Comparison of ENCODE assay signal across 10 cellular contexts in the genomic region with DNA sequence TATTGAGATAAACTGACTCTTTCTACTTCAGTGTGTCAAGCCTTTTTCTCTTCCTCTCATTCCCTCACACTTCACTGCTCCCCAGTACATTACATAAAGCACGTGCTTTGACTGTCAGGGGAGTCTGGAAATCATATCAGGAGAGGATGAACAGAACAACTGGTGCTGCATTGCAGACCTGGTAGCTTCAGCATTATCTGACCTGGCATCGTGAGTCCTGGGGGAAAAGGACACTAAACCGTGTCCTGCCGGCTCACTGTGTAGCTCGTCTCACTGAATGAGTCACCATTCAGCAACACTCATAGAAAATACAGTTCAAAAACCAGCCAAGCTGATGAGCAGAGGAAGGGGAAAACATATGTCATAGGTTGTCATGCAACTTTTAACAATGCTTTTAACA.
DNase-seq lines count a peak whose midpoint lies in the region; ATAC-seq and TF ChIP-seq lines count a peak whose summit lies in the region.
"Had no signal": no experiment of that assay in that cellular context is flagged by ENCODE, and none has a peak within 500 bp of the region (broad histone marks: within the 10 kb centered on the region; RNA-seq: fewer than 3 reads in every experiment).

No MANE protein-coding gene starts in this region.

- no peak for DNase-seq in GM23338 (ENCODE audit: low spot score)
- DNase-seq in NCI-H1694 treated with DMSO at 0.1 percent for 48 hours (lab: John Stamatoyannopoulos, UW) = peak; percentile 32
- DNase-seq in dedifferentiated amniotic fluid mesenchymal stem cell (ENCODE audit: extremely low spot score) = peak; percentile 27
- DNase-seq in renal cortical epithelial cell (ENCODE audit: low read depth) = peak; percentile 42
- no peak for DNase-seq in Right ventricle myocardium superior
- DNase-seq in KBM-7 = no peak
- DNase-seq in progenitor cell of endocrine pancreas (ENCODE audit: low spot score, unreplicated experiment) = no peak
- DNase-seq in tibial nerve (ENCODE audit: low spot score in 2 of 2) = no peak
- DNase-seq: activated naive CD8-positive, alpha-beta T cell treated with anti-CD3 and anti-CD28 coated beads, Interleukin-2, amount 50 U/mL, for 24 hours; WERI-Rb-1 had no signal

- no peaks in the 10 kb centered on the region for H3K27me3 ChIP-seq in GM23338 (ENCODE audit: insufficient read depth)
- H3K27me3 ChIP-seq in tibial nerve = no peaks in the 10 kb centered on the region

- no peak for TF ChIP-seq CTCF in GM23338 (conservative IDR thresholded peaks at IDR 0.05; ENCODE audit: low read depth in 2 of 2)
- TF ChIP-seq CTCF in progenitor cell of endocrine pancreas (IDR thresholded peaks at IDR 0.05; ENCODE audit: unreplicated experiment) = no peak
- TF ChIP-seq CTCF in tibial nerve (IDR thresholded peaks at IDR 0.05) = no peak

- H3K27ac ChIP-seq in GM23338 (ENCODE audit: low read depth) = no peak overlapping the region
- no peak overlapping the region for H3K27ac ChIP-seq in tibial nerve
- H3K27ac ChIP-seq: WERI-Rb-1 had no signal

- TF ChIP-seq POLR2A in tibial nerve (IDR thresholded peaks at IDR 0.05) = no peak

- no peak overlapping the region for H3K4me2 ChIP-seq in GM23338

- H3K4me3 Mint-ChIP-seq in GM23338 = no peak overlapping the region
- H3K4me3 Mint-ChIP-seq in progenitor cell of endocrine pancreas (ENCODE audit: low read depth) = no peak overlapping the region
- H3K4me3 Mint-ChIP-seq: activated naive CD8-positive, alpha-beta T cell treated with anti-CD3 and anti-CD28 coated beads, Interleukin-2, amount 50 U/mL, for 24 hours had no signal

- in situ Hi-C loops in KBM-7 (cut with MboI; ENCODE audit: low pct_unique_long_range_greater_than_20kb, low sequenced_read_pairs) = no loop called here

- 44 to 52% methylated on average over 5 of the region's 5 CpGs for WGBS in tibial nerve, 2 donors

- H3K36me3 Mint-ChIP-seq in GM23338 (ENCODE audit: low read depth) (no peaks in the 10 kb centered on the region), progenitor cell of endocrine pancreas (ENCODE audit: insufficient read depth) (no peaks in the 10 kb centered on the region)

- H3K4me3 ChIP-seq in GM23338 = no peak overlapping the region
- no peak overlapping the region for H3K4me3 ChIP-seq in tibial nerve

- no peaks in the 10 kb centered on the region for H3K36me3 ChIP-seq in GM23338 (ENCODE audit: insufficient read depth)
- H3K36me3 ChIP-seq in tibial nerve = no peaks in the 10 kb centered on the region
- H3K36me3 ChIP-seq: WERI-Rb-1 had no signal

- H3K27ac Mint-ChIP-seq in GM23338 (no peak overlapping the region), progenitor cell of endocrine pancreas (no peak overlapping the region)
- H3K27ac Mint-ChIP-seq: activated naive CD8-positive, alpha-beta T cell treated with anti-CD3 and anti-CD28 coated beads, Interleukin-2, amount 50 U/mL, for 24 hours had no signal

- no peaks in the 10 kb centered on the region for H3K9me2 ChIP-seq in GM23338 (ENCODE audit: insufficient read depth)

- H3K4me1 Mint-ChIP-seq in GM23338 = peaks cover 40% of the 10 kb centered on the region
- H3K4me1 Mint-ChIP-seq in progenitor cell of endocrine pancreas (ENCODE audit: low read depth) = peaks cover 5% of the 10 kb centered on the region
- H3K4me1 Mint-ChIP-seq: activated naive CD8-positive, alpha-beta T cell treated with anti-CD3 and anti-CD28 coated beads, Interleukin-2, amount 50 U/mL, for 24 hours had no signal

- TF ChIP-seq EP300 in tibial nerve (IDR thresholded peaks at IDR 0.05) = no peak

- no peaks in the 10 kb centered on the region for H3K9me3 ChIP-seq in tibial nerve

- peaks cover 3% of the 10 kb centered on the region for H3K27me3 Mint-ChIP-seq in GM23338 (ENCODE audit: insufficient read depth, low read depth, poor library complexity)
- H3K27me3 Mint-ChIP-seq in progenitor cell of endocrine pancreas = no peaks in the 10 kb centered on the region

- 0 out of 2 replicates have a peak overlapping the region, but pooled peaks have one; percentile 39 for H2AFZ ChIP-seq in GM23338

- no peaks in the 10 kb centered on the region for H4K20me1 ChIP-seq in GM23338 (replicated peaks; ENCODE audit: insufficient read depth)

- intact Hi-C loops in Right ventricle myocardium superior (cut with DNase I) = no loop called here

- H3K4me1 ChIP-seq in GM23338 (ENCODE audit: insufficient read depth) = peaks cover 39% of the 10 kb centered on the region
- H3K4me1 ChIP-seq in tibial nerve = no peaks in the 10 kb centered on the region

- H3F3A ChIP-seq in GM23338 (replicated peaks; ENCODE audit: low read depth) = no peaks in the 10 kb centered on the region

- ATAC-seq in GM23338 (no peak; the same call in 2 of the 3 replicates), Right ventricle myocardium superior (ENCODE audit: poor library complexity) (no peak)
- ATAC-seq: activated naive CD8-positive, alpha-beta T cell treated with anti-CD3 and anti-CD28 coated beads, Interleukin-2, amount 50 U/mL, for 24 hours had no signal

- H3K79me2 ChIP-seq in GM23338 (replicated peaks; ENCODE audit: insufficient read depth) = no peaks in the 10 kb centered on the region

- no peaks in the 10 kb centered on the region for H3K9me3 Mint-ChIP-seq in GM23338
- no peaks in the 10 kb centered on the region for H3K9me3 Mint-ChIP-seq in progenitor cell of endocrine pancreas (ENCODE audit: low read depth)
- H3K9me3 Mint-ChIP-seq: activated naive CD8-positive, alpha-beta T cell treated with anti-CD3 and anti-CD28 coated beads, Interleukin-2, amount 50 U/mL, for 24 hours had no signal

TF ChIP-seq in GM23338, 12 proteins besides CTCF, POLR2A, EP300 and RAD21:
- TF ChIP-seq, protein P1, sequence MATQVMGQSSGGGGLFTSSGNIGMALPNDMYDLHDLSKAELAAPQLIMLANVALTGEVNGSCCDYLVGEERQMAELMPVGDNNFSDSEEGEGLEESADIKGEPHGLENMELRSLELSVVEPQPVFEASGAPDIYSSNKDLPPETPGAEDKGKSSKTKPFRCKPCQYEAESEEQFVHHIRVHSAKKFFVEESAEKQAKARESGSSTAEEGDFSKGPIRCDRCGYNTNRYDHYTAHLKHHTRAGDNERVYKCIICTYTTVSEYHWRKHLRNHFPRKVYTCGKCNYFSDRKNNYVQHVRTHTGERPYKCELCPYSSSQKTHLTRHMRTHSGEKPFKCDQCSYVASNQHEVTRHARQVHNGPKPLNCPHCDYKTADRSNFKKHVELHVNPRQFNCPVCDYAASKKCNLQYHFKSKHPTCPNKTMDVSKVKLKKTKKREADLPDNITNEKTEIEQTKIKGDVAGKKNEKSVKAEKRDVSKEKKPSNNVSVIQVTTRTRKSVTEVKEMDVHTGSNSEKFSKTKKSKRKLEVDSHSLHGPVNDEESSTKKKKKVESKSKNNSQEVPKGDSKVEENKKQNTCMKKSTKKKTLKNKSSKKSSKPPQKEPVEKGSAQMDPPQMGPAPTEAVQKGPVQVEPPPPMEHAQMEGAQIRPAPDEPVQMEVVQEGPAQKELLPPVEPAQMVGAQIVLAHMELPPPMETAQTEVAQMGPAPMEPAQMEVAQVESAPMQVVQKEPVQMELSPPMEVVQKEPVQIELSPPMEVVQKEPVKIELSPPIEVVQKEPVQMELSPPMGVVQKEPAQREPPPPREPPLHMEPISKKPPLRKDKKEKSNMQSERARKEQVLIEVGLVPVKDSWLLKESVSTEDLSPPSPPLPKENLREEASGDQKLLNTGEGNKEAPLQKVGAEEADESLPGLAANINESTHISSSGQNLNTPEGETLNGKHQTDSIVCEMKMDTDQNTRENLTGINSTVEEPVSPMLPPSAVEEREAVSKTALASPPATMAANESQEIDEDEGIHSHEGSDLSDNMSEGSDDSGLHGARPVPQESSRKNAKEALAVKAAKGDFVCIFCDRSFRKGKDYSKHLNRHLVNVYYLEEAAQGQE (IDR thresholded peaks at IDR 0.05; ENCODE audit: unreplicated experiment) = no peak
- TF ChIP-seq ZNF331 (CRISPR knock-in tag; IDR thresholded peaks at IDR 0.05; ENCODE audit: low read depth) (no peak), NANOG (IDR thresholded peaks at IDR 0.05; ENCODE audit: borderline replicate concordance) (no peak), EZH2phosphoT487 (IDR thresholded peaks at IDR 0.05; ENCODE audit: unreplicated experiment) (no peak), JUNB (IDR thresholded peaks at IDR 0.05; ENCODE audit: unreplicated experiment) (no peak), EZH2 (IDR thresholded peaks at IDR 0.05; ENCODE audit: low read depth, unreplicated experiment) (no peak), POLR2AphosphoS5 (IDR thresholded peaks at IDR 0.05; ENCODE audit: low read depth) (no peak), ZNF114 (CRISPR knock-in tag; IDR thresholded peaks at IDR 0.05) (no peak)
TF ChIP-seq in GM23338: peak in this region for 0.

Comparison
In these comparisons a context has a peak if more than half of its experiments do, and no peak if none do; other contexts are left out.
1. DNase-seq: peak in NCI-H1694 treated with DMSO at 0.1 percent for 48 hours (single experiment), dedifferentiated amniotic fluid mesenchymal stem cell (single experiment) and renal cortical epithelial cell (single experiment); none in GM23338 (single experiment), Right ventricle myocardium superior (single experiment), KBM-7 (single experiment), progenitor cell of endocrine pancreas (single experiment) and tibial nerve (0 of 2).